5 cellular contexts compared by ENCODE assay signal in genomic region chr7:137706330-137706729, GRCh38.
DNase-seq lines count a peak whose midpoint lies in the region; ATAC-seq, FAIRE-seq and TF ChIP-seq lines count a peak whose summit lies in the region.
"Not testable (repeated sequence)": the region's sequence is repeated elsewhere in the genome, so short reads cannot be mapped to it uniquely, and the experiment has no call there.

No MANE protein-coding gene starts in this region.

- not testable (repeated sequence) for H3K27ac Mint-ChIP-seq in WTC11

- not testable (repeated sequence) for H3K27me3 Mint-ChIP-seq in WTC11 (ENCODE audit: low read depth)

- not testable (repeated sequence) for H3K4me3 Mint-ChIP-seq in WTC11

- POLR2A ChIA-PET in WTC11 (lab: Charles Lee), result not testable (repeated sequence)

- CTCF ChIA-PET in WTC11 (lab: Charles Lee), result not testable (repeated sequence)

- DNase-seq in RCC 7860 (ENCODE audit: low spot score); WTC11 (ENCODE audit: low spot score); frontal cortex (ENCODE audit: low spot score in 2 of 2): not testable (repeated sequence)

- peaks cover 18% of the 10 kb centered on the region for H3K36me3 Mint-ChIP-seq in WTC11

- TF ChIP-seq CTCF in WTC11 (IDR thresholded peaks at IDR 0.05), result not testable (repeated sequence)

- H3K4me1 Mint-ChIP-seq in WTC11, result not testable (repeated sequence)

- not testable (repeated sequence) for ATAC-seq in WTC11

- peak; percentile 78 for FAIRE-seq in A204.1 (lab: Jason Lieb, UNC)
- peak; percentile 36 for FAIRE-seq in RCC 7860 (lab: Jason Lieb, UNC)
- FAIRE-seq in endometrium (lab: Jason Lieb, UNC), result peak; percentile 80
- FAIRE-seq in frontal cortex (lab: Jason Lieb, UNC), result peak; percentile 96

- H3K9me3 Mint-ChIP-seq in WTC11, result peaks cover 30% of the 10 kb centered on the region

TF ChIP-seq in WTC11, 78 proteins besides CTCF, POLR2A, EP300 and RAD21:
- TF ChIP-seq HMGA2 (CRISPR knock-in tag; IDR thresholded peaks at IDR 0.05), result peak; percentile 99
